Comparison of ENCODE assay signal across 14 cellular contexts in genomic region chr12:916240-916639, GRCh38. TPM values are rescaled to one million over a fixed set of nuclear protein-coding genes. Genes with fewer than 3 reads are reported as not detected.
DNase-seq lines count a peak whose midpoint lies in the region; ATAC-seq lines count a peak whose summit lies in the region.
"Had no signal": no experiment of that assay in that cellular context is flagged by ENCODE, and none has a peak within 500 bp of the region (broad histone marks: within the 10 kb centered on the region; RNA-seq: fewer than 3 reads in every experiment).

No MANE protein-coding gene starts in this region.

- H4K8ac ChIP-seq in trophoblast cell (ENCODE audit: low read depth, low read length): no peak overlapping the region

- no peak overlapping the region for H3K18ac ChIP-seq in trophoblast cell (ENCODE audit: low read length)

- H2AFZ ChIP-seq in trophoblast cell (ENCODE audit: insufficient read depth, low read length, poor library complexity): no peak overlapping the region

- H3K27me3 ChIP-seq in trophoblast cell (ENCODE audit: insufficient read depth, low read length): no peaks in the 10 kb centered on the region
- H3K27me3 ChIP-seq: heart left ventricle, upper lobe of left lung had no signal

- H3K27me3 Mint-ChIP-seq in memory B cell: no peaks in the 10 kb centered on the region

- peaks cover 42 to 52% of the 10 kb centered on the region in 2 experiments for H3K36me3 ChIP-seq in trophoblast cell (ENCODE audit: control insufficient read depth in 1 of 2, insufficient read depth in 2 of 2, low read length in 2 of 2)

- peaks cover 0 to 3% of the 10 kb centered on the region in 2 experiments for H3K4me1 ChIP-seq in trophoblast cell (ENCODE audit: control insufficient read depth in 1 of 2, insufficient read depth in 2 of 2, low read length in 2 of 2)

- no peak overlapping the region for H2BK5ac ChIP-seq in trophoblast cell (ENCODE audit: low read depth, low read length, poor library complexity)

- H2BK120ac ChIP-seq in trophoblast cell (ENCODE audit: insufficient read depth, low read length, poor library complexity): no peak overlapping the region

- peak overlapping the region; percentile 69 for H3K4me3 Mint-ChIP-seq in memory B cell

- H4K91ac ChIP-seq in trophoblast cell (ENCODE audit: low read depth, low read length): no peak overlapping the region

- no peak overlapping the region for H3K9ac ChIP-seq in trophoblast cell (ENCODE audit: low read length)

- H3K23ac ChIP-seq in trophoblast cell (ENCODE audit: low read length): no peak overlapping the region

- no peak overlapping the region for H2AK5ac ChIP-seq in trophoblast cell (ENCODE audit: low read length)

- H3K36me3 Mint-ChIP-seq in memory B cell: peaks cover 27% of the 10 kb centered on the region

- no peak overlapping the region for H3K4ac ChIP-seq in trophoblast cell (ENCODE audit: low read depth, low read length)

- H3K14ac ChIP-seq in trophoblast cell (ENCODE audit: low read length): no peak overlapping the region

- H3K4me2 ChIP-seq in trophoblast cell (ENCODE audit: low read length): no peak overlapping the region

- no peak overlapping the region for H3K27ac Mint-ChIP-seq in memory B cell

- no peaks in the 10 kb centered on the region for H3K79me2 ChIP-seq in trophoblast cell (ENCODE audit: control insufficient read depth, insufficient read depth, low read length, poor library complexity)

- no peaks in the 10 kb centered on the region for H3K9me3 ChIP-seq in trophoblast cell (ENCODE audit: insufficient read depth, low read depth, low read length)
- H3K9me3 ChIP-seq: heart left ventricle, upper lobe of left lung had no signal

- H2BK12ac ChIP-seq in trophoblast cell (ENCODE audit: low read length): no peak overlapping the region

- H3K27ac ChIP-seq in trophoblast cell (ENCODE audit: low read depth, low read length): no peak overlapping the region
- H3K27ac ChIP-seq: heart left ventricle, SK-N-MC, upper lobe of left lung had no signal

- no peak overlapping the region for H3K4me3 ChIP-seq in trophoblast cell (ENCODE audit: low read depth, low read length)
- H3K4me3 ChIP-seq: heart left ventricle, SK-N-MC, upper lobe of left lung had no signal

- H4K12ac ChIP-seq in trophoblast cell (ENCODE audit: low read depth, low read length): no peak overlapping the region

- no CpG with 5 or more reads among the region's 27 CpGs for WGBS in trophoblast cell (ENCODE audit: extremely low coverage, insufficient coverage, insufficient read length)

- ATAC-seq in memory B cell (ENCODE audit: low read depth): peak; percentile 59
- ATAC-seq in HG03442 (IDR thresholded peaks at IDR 0.05; ENCODE audit: unreplicated experiment): no peak
- ATAC-seq in GM18498 (IDR thresholded peaks at IDR 0.05; ENCODE audit: unreplicated experiment): no peak
- ATAC-seq in HG02588 (IDR thresholded peaks at IDR 0.05; ENCODE audit: unreplicated experiment): no peak

- peaks cover 6% of the 10 kb centered on the region for H3K4me1 Mint-ChIP-seq in memory B cell

- no peaks in the 10 kb centered on the region for H3K79me1 ChIP-seq in trophoblast cell (ENCODE audit: low read length)

- DNase-seq in stimulated activated naive CD4-positive, alpha-beta T cell (lab: John Stamatoyannopoulos, UW): peak in 4 of 6 experiments; percentile 12 to 30 (median 16)
- no peak for DNase-seq in stimulated activated naive CD4-positive, alpha-beta T cell treated with Interleukin-2 at 50 U/mL for 16 hours (lab: John Stamatoyannopoulos, UW)
- DNase-seq in activated T-helper 1 cell treated with Interleukin-2 at 50 U/mL for 16 hours (ENCODE audit: low read depth) (peak; percentile 4), memory B cell (ENCODE audit: low spot score in 2 of 2) (peak in 1 of 2 donors; percentile 20), trophoblast cell (no peak)
- DNase-seq: activated CD4-positive, CD25-positive, alpha-beta regulatory T cell treated with anti-CD3 and anti-CD28 coated beads, Interleukin-2, amount 50 U/mL, for 72 hours; mesenchymal stem cell; NCI-H1092 treated with DMSO at 0.1 percent for 48 hours had no signal

- no peaks in the 10 kb centered on the region for H3K9me3 Mint-ChIP-seq in memory B cell

RNA-seq across cellular contexts. Expression of gene RAD52, which starts 33.3 kb away (rescaled TPM):
- 7.8 and 8.2 TPM in 2 replicates for polyA plus RNA-seq in trophoblast cell (2013)

Comparison
In these comparisons a context has a peak if more than half of its experiments do, and no peak if none do; other contexts are left out.
1. DNase-seq: peak in stimulated activated naive CD4-positive, alpha-beta T cell (4 of 6) and activated T-helper 1 cell treated with Interleukin-2 at 50 U/mL for 16 hours (single experiment); none in stimulated activated naive CD4-positive, alpha-beta T cell treated with Interleukin-2 at 50 U/mL for 16 hours (single experiment) and trophoblast cell (0 of 2).